8 cellular contexts compared by ENCODE assay signal in genomic region chr2:37671816-37672103, GRCh38. TPM values are rescaled to one million over a fixed set of nuclear protein-coding genes. Genes with fewer than 3 reads are reported as not detected.
DNase-seq lines count a peak whose midpoint lies in the region; ATAC-seq and TF ChIP-seq lines count a peak whose summit lies in the region.

No MANE protein-coding gene starts in this region.

- no peaks in the 10 kb centered on the region for H3K36me3 Mint-ChIP-seq in nephron (ENCODE audit: low read depth)

- H3K4me1 Mint-ChIP-seq in nephron, result peaks cover 54% of the 10 kb centered on the region

- no peaks in the 10 kb centered on the region for H3K9me3 ChIP-seq in BLaER1

- no peaks in the 10 kb centered on the region for H3K9me3 Mint-ChIP-seq in nephron

- H3K4me3 Mint-ChIP-seq in nephron, result peak overlapping the region; percentile 88 to 90 (median 89)

- H3K27ac ChIP-seq in BLaER1 (peak overlapping the region; percentile 83), dorsolateral prefrontal cortex (peak overlapping the region in 57 of 59 donors; percentile 23 to 92 (median 82))

- H4K20me1 ChIP-seq in BLaER1, result peaks cover 45% of the 10 kb centered on the region

- DNase-seq in NOMO-1 treated with DMSO at 0.1 percent for 48 hours (lab: John Stamatoyannopoulos, UW; ENCODE audit: unreplicated experiment) (peak; percentile 59), dorsolateral prefrontal cortex (no peak), epidermal melanocyte (ENCODE audit: insufficient read length, low spot score) (no peak), cerebellar nuclear complex (lab: John Stamatoyannopoulos, UW) (no peak), GM03348 (ENCODE audit: low spot score) (no peak)

- H3K4me3 ChIP-seq in BLaER1 (peak overlapping the region; percentile 95), dorsolateral prefrontal cortex (peak overlapping the region; percentile 54 to 94 (median 81))

- peak overlapping the region; percentile 98 for H3K4me2 ChIP-seq in BLaER1

- H3K27me3 Mint-ChIP-seq in nephron (ENCODE audit: low read depth), result peaks cover 26% of the 10 kb centered on the region

- TF ChIP-seq CTCF in dorsolateral prefrontal cortex (IDR thresholded peaks at IDR 0.05 in 54 of 56, conservative IDR thresholded peaks at IDR 0.05 in 2 of 56; ENCODE audit: low read depth in 1 of 56, partially characterized antibody in 56 of 56) (no peak), nephron (IDR thresholded peaks at IDR 0.05; ENCODE audit: unreplicated experiment in 3 of 3) (no peak)

- ATAC-seq in GM19463 (IDR thresholded peaks at IDR 0.05; ENCODE audit: unreplicated experiment), result peak; percentile 11

- H3K27ac Mint-ChIP-seq in nephron, result peak overlapping the region; percentile 63 to 84 (median 83)

- intact Hi-C loops in dorsolateral prefrontal cortex (cut with DNase I), result loop anchor here in 1 of 2 donors (5.0 to 10.0 kb wide), 2 partner anchors 103 to 201 kb away; no protein-coding TSS in a partner anchor

- H3K36me3 ChIP-seq in BLaER1, result no peaks in the 10 kb centered on the region

- peaks cover 71% of the 10 kb centered on the region for H3K4me1 ChIP-seq in BLaER1

- H3K27me3 ChIP-seq in BLaER1 (peaks cover 13% of the 10 kb centered on the region), dorsolateral prefrontal cortex (peaks cover 0 to 55% (median 0%) of the 10 kb centered on the region in 45 donors)

- H3K9ac ChIP-seq in BLaER1, result peak overlapping the region; percentile 84

RNA-seq across cellular contexts. Expression of gene CDC42EP3, which starts 0.3 kb away (rescaled TPM):
- total RNA-seq in dorsolateral prefrontal cortex, result 10 to 100 TPM in 113 of 120 experiments, 1 to 10 TPM in 7; 6.3 to 30.3 (median 17.6) TPM
